In the genomic region with DNA sequence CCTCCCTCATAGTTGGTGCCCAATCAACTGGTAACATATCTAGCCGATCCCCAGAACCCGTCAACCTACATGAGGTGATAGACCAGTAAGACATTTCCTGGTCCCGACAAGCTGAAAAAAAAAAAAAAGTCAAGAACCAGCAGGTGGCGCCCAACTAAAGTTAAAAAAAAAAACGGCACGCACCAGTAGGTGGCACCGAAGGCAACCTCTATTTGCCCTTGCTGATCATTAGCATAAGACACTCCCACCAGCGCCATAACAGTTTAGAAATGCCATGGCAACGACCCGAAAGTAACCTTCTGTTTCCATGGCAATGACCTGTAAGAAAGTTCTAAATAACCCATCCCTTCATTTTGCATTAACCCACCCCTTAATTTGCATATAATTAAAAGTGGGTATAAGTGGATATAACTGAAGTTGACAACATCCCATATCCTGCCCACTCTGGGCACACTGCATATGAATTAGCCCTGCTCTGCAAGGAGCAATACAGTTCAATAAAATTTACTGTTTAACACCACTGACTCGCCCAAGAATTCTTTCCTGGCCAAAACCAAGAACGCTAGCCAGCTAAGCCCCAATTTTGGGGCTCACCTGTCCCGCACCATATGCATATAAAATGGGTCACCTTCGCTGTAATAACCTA, we compare ENCODE assay signal across 9 cellular contexts.
A peak's percentile ranks its signal among the peaks of the same experiment; 100 is the strongest.
DNase-seq lines count a peak whose midpoint lies in the region; ATAC-seq and TF ChIP-seq lines count a peak whose summit lies in the region.
"Had no signal": no experiment of that assay in that cellular context is flagged by ENCODE, and none has a peak within 500 bp of the region (broad histone marks: within the 10 kb centered on the region; RNA-seq: fewer than 3 reads in every experiment).

No MANE protein-coding gene starts in this region.

- in situ Hi-C loops in ACHN (cut with HindIII; ENCODE audit: low pct_ligation_motif_present, low pct_unique_long_range_greater_than_20kb, low sequenced_read_pairs) = no loop called here

- peak overlapping the region; percentile 18 for H3K27ac Mint-ChIP-seq in memory B cell

- intact Hi-C loops in HCT116 (cut with micrococcal nuclease) = no loop called here

- no peaks in the 10 kb centered on the region for H3K9me2 ChIP-seq in HCT116 (ENCODE audit: insufficient read depth)

- POLR2A ChIA-PET in HCT116 (lab: Charles Lee) = no interaction called here

- RAD21 ChIA-PET in HCT116 (lab: Charles Lee; ENCODE audit: low non-redundant PET in 1 of 2, low total read pairs in 2 of 2, uncharacterized antibody in 2 of 2, unreplicated experiment in 2 of 2) = no interaction called here

- no peak overlapping the region for H3K4me2 ChIP-seq in HCT116 (ENCODE audit: low read length)

- H3K9me3 ChIP-seq in HCT116 (ENCODE audit: control insufficient read depth in 1 of 2, insufficient read depth in 1 of 2, low read depth in 1 of 2, low read length in 2 of 2) = no peaks in the 10 kb centered on the region
- H3K9me3 ChIP-seq: Peyer's patch had no signal

- no TSS peak for BruUV-seq in HCT116 (replicated peaks; lab: Mats Ljungman, UMichigan)

- peak; percentile 49; the same call in 1 of the 2 replicates for ATAC-seq in HCT116
- peak; percentile 92 for ATAC-seq in memory B cell (ENCODE audit: low read depth)

- DNase-seq in ACHN (peak; percentile 50), GM06990 (ENCODE audit: extremely low read depth, insufficient read length) (no peak), HCT116 (ENCODE audit: low read depth, low spot score) (peak; percentile 10), LNCaP clone FGC (ENCODE audit: low read depth) (peak; percentile 32), SW 1271 (lab: John Stamatoyannopoulos, UW) (peak; percentile 28 to 75), choroid plexus epithelial cell (ENCODE audit: low read depth) (peak; percentile 80), memory B cell (ENCODE audit: low spot score in 2 of 2) (peak; percentile 33 to 38), NCI-H510A (lab: John Stamatoyannopoulos, UW) (no peak)

- no peaks in the 10 kb centered on the region for H3K27me3 Mint-ChIP-seq in memory B cell

- H3K9me3 Mint-ChIP-seq in memory B cell = no peaks in the 10 kb centered on the region

- no peak overlapping the region for H3K9ac ChIP-seq in HCT116 (ENCODE audit: low read length)

- no peaks in the 10 kb centered on the region for H4K20me1 ChIP-seq in HCT116 (ENCODE audit: insufficient read depth)

- no peaks in the 10 kb centered on the region for H3K36me3 ChIP-seq in GM06990 (ENCODE audit: control insufficient read depth, insufficient read depth, low read length)
- no peaks in the 10 kb centered on the region for H3K36me3 ChIP-seq in HCT116 (ENCODE audit: control insufficient read depth in 1 of 2, insufficient read depth in 2 of 2, low read length in 2 of 2)
- H3K36me3 ChIP-seq: Peyer's patch had no signal

- no peak overlapping the region for H3K27ac ChIP-seq in HCT116 (ENCODE audit: low read depth, low read length)
- H3K27ac ChIP-seq: Peyer's patch had no signal

- no peaks in the 10 kb centered on the region for H3K79me2 ChIP-seq in HCT116 (ENCODE audit: insufficient read depth, low read length)

- H3K4me1 ChIP-seq in HCT116 (ENCODE audit: control insufficient read depth in 1 of 2, insufficient read depth in 2 of 2, low read length in 2 of 2) = no peaks in the 10 kb centered on the region
- H3K4me1 ChIP-seq: Peyer's patch had no signal

- no peaks in the 10 kb centered on the region for H3K36me3 Mint-ChIP-seq in memory B cell

- TF ChIP-seq RAD21 in HCT116 (IDR thresholded peaks at IDR 0.05; ENCODE audit: low read depth) = no peak

- H3K27me3 ChIP-seq in GM06990 (replicated peaks; ENCODE audit: control insufficient read depth, insufficient read depth, low read length) (no peaks in the 10 kb centered on the region), HCT116 (ENCODE audit: insufficient read depth, low read length) (no peaks in the 10 kb centered on the region)
- H3K27me3 ChIP-seq: Peyer's patch had no signal

- CTCF ChIA-PET in HCT116 (lab: Charles Lee) = no interaction called here

- peaks cover 4% of the 10 kb centered on the region for H3K4me1 Mint-ChIP-seq in memory B cell

- TF ChIP-seq CTCF in GM06990 (IDR thresholded peaks at IDR 0.05; ENCODE audit: insufficient read depth, low read length, poor library complexity, severe bottlenecking) = peak; percentile 70
- TF ChIP-seq CTCF in HCT116 (IDR thresholded peaks at IDR 0.05 in 2 of 3, conservative IDR thresholded peaks at IDR 0.05 in 1 of 3; ENCODE audit: borderline replicate concordance in 1 of 3, insufficient read depth in 1 of 3, low read depth in 2 of 3, low read length in 2 of 3) = peak; percentile 28 to 46 (median 43); a peak in 4 of 6 replicates
- TF ChIP-seq CTCF in LNCaP clone FGC (IDR thresholded peaks at IDR 0.05; ENCODE audit: control insufficient read depth, extremely low read depth, insufficient read depth) = peak; percentile 57
- TF ChIP-seq CTCF in choroid plexus epithelial cell (conservative IDR thresholded peaks at IDR 0.05; ENCODE audit: low read depth, low read length) = peak; percentile 73

- H2AFZ ChIP-seq in HCT116 (ENCODE audit: low read depth, low read length, poor library complexity, severe bottlenecking) = no peak overlapping the region

- no peak overlapping the region for H3K4me3 ChIP-seq in GM06990 (replicated peaks; ENCODE audit: low read depth, low read length)
- H3K4me3 ChIP-seq in HCT116 (replicated peaks in 1 of 2; ENCODE audit: low read depth in 1 of 2, low read length in 2 of 2) = no peak overlapping the region
- no peak overlapping the region for H3K4me3 ChIP-seq in LNCaP clone FGC (ENCODE audit: low read depth, low read length)
- no peak overlapping the region for H3K4me3 ChIP-seq in choroid plexus epithelial cell (ENCODE audit: low read depth, low read length)
- H3K4me3 ChIP-seq: Peyer's patch had no signal

- H3K4me3 Mint-ChIP-seq in memory B cell = no peak overlapping the region

- no peak for TF ChIP-seq POLR2A in HCT116 (IDR thresholded peaks at IDR 0.05; ENCODE audit: borderline replicate concordance, extremely low read depth, insufficient read depth, insufficient read length)

TF ChIP-seq in HCT116, 20 proteins besides CTCF, POLR2A, EP300 and RAD21:
- TF ChIP-seq, protein P1, sequence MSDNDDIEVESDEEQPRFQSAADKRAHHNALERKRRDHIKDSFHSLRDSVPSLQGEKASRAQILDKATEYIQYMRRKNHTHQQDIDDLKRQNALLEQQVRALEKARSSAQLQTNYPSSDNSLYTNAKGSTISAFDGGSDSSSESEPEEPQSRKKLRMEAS (IDR thresholded peaks at IDR 0.05) = no peak
- no peak for TF ChIP-seq CBX3 (IDR thresholded peaks at IDR 0.05; ENCODE audit: low read depth)
- no peak for TF ChIP-seq ELF1 (IDR thresholded peaks at IDR 0.05; ENCODE audit: borderline replicate concordance, low read depth)
- no peak for TF ChIP-seq FOSL1 (IDR thresholded peaks at IDR 0.05; ENCODE audit: low read depth)
- TF ChIP-seq REST (IDR thresholded peaks at IDR 0.05; ENCODE audit: low read depth) = no peak
- no peak for TF ChIP-seq POLR2AphosphoS5 (IDR thresholded peaks at IDR 0.05; ENCODE audit: low read depth, low read length)

Comparison
In these comparisons a context has a peak if more than half of its experiments do, and no peak if none do; other contexts are left out.
1. DNase-seq: peak in ACHN (single experiment), HCT116 (single experiment), LNCaP clone FGC (single experiment), SW 1271 (2 of 2), choroid plexus epithelial cell (single experiment) and memory B cell (2 of 2); none in GM06990 (single experiment) and NCI-H510A (single experiment).
2. Peak in every context shown above with its lines, with median percentiles within 50 percentile points of each other: CTCF ChIP-seq.